Comparison of ENCODE assay signal across 16 cellular contexts in the genomic region with DNA sequence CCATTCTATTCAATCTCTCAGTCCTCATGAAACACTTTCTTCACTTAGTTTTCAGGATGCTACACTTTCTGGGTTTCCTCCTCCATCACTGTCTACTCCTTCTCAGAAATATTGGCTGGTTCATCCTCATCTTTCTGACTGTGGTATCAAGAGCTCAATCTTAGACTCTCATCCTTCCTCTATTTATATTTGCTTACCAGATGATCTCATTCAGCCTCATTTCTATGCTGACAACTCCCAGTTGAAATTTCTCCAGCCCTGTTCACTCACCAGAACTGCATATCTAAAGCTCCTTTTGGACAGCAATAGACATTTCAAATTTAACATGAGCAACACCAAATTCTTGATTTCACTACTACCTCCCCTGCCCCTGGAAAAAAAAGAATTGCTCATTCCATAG. TPM values are rescaled to one million over a fixed set of nuclear protein-coding genes. Genes with fewer than 3 reads are reported as not detected.
DNase-seq lines count a peak whose midpoint lies in the region; ATAC-seq and TF ChIP-seq lines count a peak whose summit lies in the region.
"Had no signal": no experiment of that assay in that cellular context is flagged by ENCODE, and none has a peak within 500 bp of the region (broad histone marks: within the 10 kb centered on the region; RNA-seq: fewer than 3 reads in every experiment).

No MANE protein-coding gene starts in this region.

- TF ChIP-seq POLR2A in IMR-90 (IDR thresholded peaks at IDR 0.05; ENCODE audit: low read depth, low read length) (no peak), suprapubic skin (IDR thresholded peaks at IDR 0.05) (no peak)

- H3K18ac ChIP-seq in IMR-90 (ENCODE audit: low read depth, low read length), result peak overlapping the region; percentile 98; the same call in 1 of the 2 replicates

- H3K4me2 ChIP-seq in IMR-90 (ENCODE audit: low read depth, low read length) (peak overlapping the region; percentile 80; the same call in 1 of the 2 replicates), skeletal muscle satellite cell (ENCODE audit: low read length) (peak overlapping the region; percentile 8)

- H2AFZ ChIP-seq in IMR-90 (replicated peaks; ENCODE audit: low read length, poor library complexity), result no peak overlapping the region

- H2AK9ac ChIP-seq in IMR-90 (replicated peaks; ENCODE audit: low read depth, low read length, poor library complexity), result no peak overlapping the region

- H2BK5ac ChIP-seq in IMR-90 (ENCODE audit: low read depth, low read length, poor library complexity, severe bottlenecking), result peak overlapping the region; percentile 64

- no TSS peak for BruUV-seq in IMR-90 (replicated peaks; lab: Mats Ljungman, UMichigan)

- dilution Hi-C loops in IMR-90 (cut with HindIII; ENCODE audit: low sequenced_read_pairs, unreplicated experiment), result no loop called here

- no peak overlapping the region for H3K27ac ChIP-seq in IMR-90 (ENCODE audit: insufficient read depth, low read length)
- H3K27ac ChIP-seq in effector memory CD4-positive, alpha-beta T cell (ENCODE audit: insufficient read depth, low read length, poor library complexity, severe bottlenecking), result no peak overlapping the region
- no peak overlapping the region for H3K27ac ChIP-seq in suprapubic skin
- H3K27ac ChIP-seq in upper lobe of right lung, result no peak overlapping the region
- H3K27ac ChIP-seq: cardiac muscle cell, gastroesophageal sphincter had no signal

- peaks cover 0 to 10% of the 10 kb centered on the region in 2 experiments; a peak in 2 of 4 replicates for H3K79me1 ChIP-seq in IMR-90 (ENCODE audit: low read depth in 1 of 2, low read length in 2 of 2)

- no peaks in the 10 kb centered on the region for H3K9me3 ChIP-seq in IMR-90 (ENCODE audit: control insufficient read depth, insufficient read depth, low read length)
- H3K9me3 ChIP-seq in adipocyte (ENCODE audit: control insufficient read depth, low read length), result no peaks in the 10 kb centered on the region
- H3K9me3 ChIP-seq in skeletal muscle satellite cell (replicated peaks; ENCODE audit: low read length), result no peaks in the 10 kb centered on the region
- no peaks in the 10 kb centered on the region for H3K9me3 ChIP-seq in effector memory CD4-positive, alpha-beta T cell (ENCODE audit: control insufficient read depth, low read length)
- no peaks in the 10 kb centered on the region for H3K9me3 ChIP-seq in suprapubic skin
- H3K9me3 ChIP-seq in upper lobe of right lung, result no peaks in the 10 kb centered on the region
- H3K9me3 ChIP-seq: BE2C, gastroesophageal sphincter had no signal

- no peaks in the 10 kb centered on the region for H3K36me3 ChIP-seq in IMR-90 (ENCODE audit: control insufficient read depth, insufficient read depth, low read length)
- H3K36me3 ChIP-seq in adipocyte (ENCODE audit: control insufficient read depth, insufficient read depth, low read length, severe bottlenecking), result no peaks in the 10 kb centered on the region
- H3K36me3 ChIP-seq in skeletal muscle satellite cell (ENCODE audit: insufficient read depth, low read length), result no peaks in the 10 kb centered on the region
- no peaks in the 10 kb centered on the region for H3K36me3 ChIP-seq in effector memory CD4-positive, alpha-beta T cell (ENCODE audit: control insufficient read depth, insufficient read depth, low read length)
- H3K36me3 ChIP-seq in suprapubic skin, result no peaks in the 10 kb centered on the region
- H3K36me3 ChIP-seq in upper lobe of right lung, result no peaks in the 10 kb centered on the region
- H3K36me3 ChIP-seq: BE2C, cardiac muscle cell, gastroesophageal sphincter had no signal

- CTCF ChIA-PET in IMR-90 (lab: Yijun Ruan, JAX), result interaction anchor here (0.6 to 1.6 kb wide), 4 partner anchors 9 to 248 kb away, joined by 3 to 5 read pairs (median 4); no protein-coding TSS in a partner anchor

- H3K4ac ChIP-seq in IMR-90 (ENCODE audit: low read depth, low read length), result peak overlapping the region; percentile 32; the same call in 1 of the 2 replicates

- TF ChIP-seq RAD21 in IMR-90 (IDR thresholded peaks at IDR 0.05; ENCODE audit: low read length), result no peak

- H2BK15ac ChIP-seq in IMR-90 (ENCODE audit: low read depth, low read length), result peak overlapping the region; percentile 25; the same call in 2 of the 3 replicates

- no peak overlapping the region; the same call in 1 of the 2 replicates for H4K5ac ChIP-seq in IMR-90 (ENCODE audit: low read depth, low read length)

- peak; percentile 72 for DNase-seq in IMR-90
- peak; percentile 74 for DNase-seq in adipocyte (ENCODE audit: low read depth)
- peak; percentile 64 for DNase-seq in fibroblast of mammary gland (ENCODE audit: low read depth)
- no peak for DNase-seq in effector memory CD4-positive, alpha-beta T cell
- DNase-seq in suprapubic skin (ENCODE audit: low spot score in 2 of 2), result no peak
- DNase-seq in upper lobe of right lung, result no peak
- DNase-seq: activated CD4-positive, alpha-beta T cell treated with anti-CD3 and anti-CD28 coated beads, Interleukin-2, amount 50 U/mL, for 4 hours; BE2C; endodermal cell; MV-4-11; NCI-H2081 treated with DMSO at 0.1 percent for 48 hours; NCI-H526 treated with DMSO at 0.1 percent for 48 hours; stimulated activated CD4-positive, alpha-beta T cell treated with anti-CD3 and anti-CD28 coated beads, Interleukin-2, amount 100 ng/mL, for 48 hours had no signal

- H3K27me3 ChIP-seq in IMR-90 (ENCODE audit: control insufficient read depth, insufficient read depth, low read length) (no peaks in the 10 kb centered on the region), adipocyte (replicated peaks; ENCODE audit: control insufficient read depth, insufficient read depth, low read length) (no peaks in the 10 kb centered on the region), skeletal muscle satellite cell (ENCODE audit: control insufficient read depth, insufficient read depth, low read length) (no peaks in the 10 kb centered on the region), suprapubic skin (no peaks in the 10 kb centered on the region), upper lobe of right lung (no peaks in the 10 kb centered on the region)
- H3K27me3 ChIP-seq in effector memory CD4-positive, alpha-beta T cell (replicated peaks; ENCODE audit: control insufficient read depth, insufficient read depth, low read length, poor library complexity, severe bottlenecking), result no peaks in the 10 kb centered on the region
- H3K27me3 ChIP-seq: BE2C, cardiac muscle cell, gastroesophageal sphincter had no signal

- H3K23ac ChIP-seq in IMR-90 (ENCODE audit: low read depth, low read length), result no peak overlapping the region

- H3K4me1 ChIP-seq in IMR-90 (ENCODE audit: control insufficient read depth, insufficient read depth, low read length) (peaks cover 11% of the 10 kb centered on the region), adipocyte (ENCODE audit: control insufficient read depth, insufficient read depth, low read length) (peaks cover 32% of the 10 kb centered on the region), skeletal muscle satellite cell (ENCODE audit: control insufficient read depth, insufficient read depth, low read length) (peaks cover 41% of the 10 kb centered on the region), suprapubic skin (no peaks in the 10 kb centered on the region), upper lobe of right lung (no peaks in the 10 kb centered on the region)
- no peaks in the 10 kb centered on the region for H3K4me1 ChIP-seq in effector memory CD4-positive, alpha-beta T cell (ENCODE audit: control insufficient read depth, insufficient read depth, low read length, poor library complexity, severe bottlenecking)
- H3K4me1 ChIP-seq: gastroesophageal sphincter had no signal

- ATAC-seq in IMR-90 (ENCODE audit: low read depth) (peak; percentile 36), upper lobe of right lung (no peak)
- ATAC-seq: gastroesophageal sphincter had no signal

- no peak overlapping the region for H3K56ac ChIP-seq in IMR-90 (ENCODE audit: extremely low read depth, insufficient read depth, low read length)

- POLR2A ChIA-PET in IMR-90 (lab: Charles Lee; ENCODE audit: unreplicated experiment), result interaction anchor here (0.8 kb wide), 1 partner anchor 9 kb away, joined by 4 read pairs; no protein-coding TSS in a partner anchor

- in situ Hi-C loops in IMR-90 (cut with MboI; ENCODE audit: low sequenced_read_pairs), result no loop called here

- H3K4me3 ChIP-seq in IMR-90 (ENCODE audit: insufficient read depth, low read depth, low read length), result no peak overlapping the region
- no peak overlapping the region for H3K4me3 ChIP-seq in adipocyte (ENCODE audit: low read length)
- H3K4me3 ChIP-seq in fibroblast of mammary gland (ENCODE audit: control insufficient read depth, low read depth, low read length), result no peak overlapping the region
- no peak overlapping the region for H3K4me3 ChIP-seq in skeletal muscle satellite cell (ENCODE audit: low read length)
- H3K4me3 ChIP-seq in effector memory CD4-positive, alpha-beta T cell (ENCODE audit: insufficient read depth, low read depth, low read length, poor library complexity, severe bottlenecking), result no peak overlapping the region
- H3K4me3 ChIP-seq in suprapubic skin, result no peak overlapping the region
- no peak overlapping the region for H3K4me3 ChIP-seq in upper lobe of right lung
- H3K4me3 ChIP-seq: cardiac muscle cell, gastroesophageal sphincter had no signal

- H3K9me1 ChIP-seq in IMR-90 (ENCODE audit: insufficient read depth, low read length), result peaks cover 21% of the 10 kb centered on the region

- peak overlapping the region; percentile 84 for H2BK120ac ChIP-seq in IMR-90 (ENCODE audit: low read depth, low read length)

- H4K91ac ChIP-seq in IMR-90 (ENCODE audit: insufficient read depth, low read depth, low read length), result no peak overlapping the region

- TF ChIP-seq CTCF in IMR-90 (conservative IDR thresholded peaks at IDR 0.05; ENCODE audit: low read depth, low read length) (no peak), fibroblast of mammary gland (conservative IDR thresholded peaks at IDR 0.05; ENCODE audit: control insufficient read depth, insufficient read depth, low read depth, low read length) (no peak), suprapubic skin (IDR thresholded peaks at IDR 0.05) (no peak), upper lobe of right lung (IDR thresholded peaks at IDR 0.05) (no peak)

- no peak overlapping the region for H2AK5ac ChIP-seq in IMR-90 (ENCODE audit: low read depth, low read length)

- no peak for TF ChIP-seq EP300 in suprapubic skin (IDR thresholded peaks at IDR 0.05)

- no peaks in the 10 kb centered on the region for H4K20me1 ChIP-seq in IMR-90 (ENCODE audit: insufficient read depth, low read length)

- H2BK20ac ChIP-seq in IMR-90 (ENCODE audit: low read depth, low read length), result peak overlapping the region; percentile 67; the same call in 1 of the 2 replicates

- H3K9ac ChIP-seq in IMR-90 (ENCODE audit: low read depth, low read length) (no peak overlapping the region), adipocyte (ENCODE audit: low read length) (no peak overlapping the region), skeletal muscle satellite cell (ENCODE audit: low read depth, low read length) (peak overlapping the region; percentile 58)

- no peak overlapping the region for H3K14ac ChIP-seq in IMR-90 (replicated peaks; ENCODE audit: low read depth, low read length)

- intact Hi-C loops in IMR-90 (cut with micrococcal nuclease), result no loop called here
- intact Hi-C loops in upper lobe of right lung (cut with DNase I), result no loop called here

- H4K8ac ChIP-seq in IMR-90 (ENCODE audit: low read depth in 2 of 2, low read length in 2 of 2), result no peak overlapping the region

RNA-seq across cellular contexts. Expression of a gene that starts 48.0 kb away (rescaled TPM):
- total RNA-seq in IMR-90 (2012; rRNA removed), result 283 and 326 TPM in 2 replicates
- polyA plus RNA-seq in IMR-90 (2012; rRNA removed), result 130 and 134 TPM in 2 replicates
- polyA plus RNA-seq in IMR-90 (2012; cell fraction: cytosol; rRNA removed), result 90.0 and 130 TPM in 2 replicates
- 150 and 261 TPM in 2 replicates for polyA plus RNA-seq in IMR-90 (2012; cell fraction: nucleus; rRNA removed; ENCODE audit: low replicate concordance)
- 1,022 and 1,293 TPM in 2 replicates for total RNA-seq in skeletal muscle satellite cell (2012; rRNA removed)
- 10 to 100 TPM; 12.6 to 24.6 (median 21.0) TPM for total RNA-seq in suprapubic skin
- 46.9 TPM for total RNA-seq in upper lobe of right lung

Comparison
In these comparisons a context has a peak if more than half of its experiments do, and no peak if none do; other contexts are left out.
1. DNase-seq: peak in IMR-90 (single experiment), adipocyte (single experiment) and fibroblast of mammary gland (single experiment); none in effector memory CD4-positive, alpha-beta T cell (0 of 3), suprapubic skin (0 of 2) and upper lobe of right lung (single experiment).